18 cellular contexts compared by ENCODE assay signal in the genomic region with DNA sequence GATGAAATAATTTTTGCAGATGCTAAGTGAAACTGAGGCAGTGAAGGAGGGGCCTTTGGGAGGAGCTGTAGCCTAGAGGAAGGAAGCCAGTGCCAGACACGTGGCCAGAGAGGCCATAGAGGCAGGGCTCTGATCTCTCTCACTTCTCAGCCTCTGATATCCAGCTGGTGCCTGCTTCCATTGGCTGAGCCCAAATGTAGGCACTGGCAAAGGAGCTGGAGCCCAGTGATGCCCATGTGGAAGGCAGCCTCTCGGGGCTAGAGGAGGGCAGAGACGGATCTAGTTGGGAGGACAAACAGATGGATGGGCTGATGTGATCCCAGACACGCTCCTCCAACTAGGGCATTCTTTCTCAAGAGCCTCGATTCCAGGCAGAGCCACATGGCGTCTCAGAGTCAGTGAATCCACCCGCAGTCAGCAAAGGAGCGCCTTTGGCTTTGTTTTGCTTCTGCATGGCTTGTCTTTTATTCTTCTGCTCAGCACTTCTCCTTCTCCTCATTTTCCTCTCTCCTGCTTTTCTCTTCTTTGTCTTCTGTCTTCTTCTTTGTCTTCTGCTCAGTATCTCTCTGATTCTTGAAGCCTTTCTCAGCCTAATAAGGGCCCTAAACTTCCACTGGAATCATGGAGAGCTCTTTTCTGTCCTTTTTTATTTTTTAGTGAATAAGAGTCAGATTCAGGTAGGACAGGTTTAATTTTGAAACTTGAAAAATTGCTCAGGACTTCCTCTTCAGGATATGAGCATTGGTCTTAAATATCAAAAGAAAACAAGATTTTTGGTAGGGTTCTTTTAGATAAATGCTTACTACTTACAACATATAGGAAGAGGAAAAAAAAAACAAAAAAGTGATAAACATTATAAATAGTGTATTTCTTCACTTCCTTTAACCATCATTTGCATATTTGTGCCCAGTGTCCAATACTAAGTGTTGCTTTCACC. TPM values are rescaled to one million over a fixed set of nuclear protein-coding genes. Genes with fewer than 3 reads are reported as not detected.
DNase-seq lines count a peak whose midpoint lies in the region; ATAC-seq, FAIRE-seq and TF ChIP-seq lines count a peak whose summit lies in the region.
"Had no signal": no experiment of that assay in that cellular context is flagged by ENCODE, and none has a peak within 500 bp of the region (broad histone marks: within the 10 kb centered on the region; RNA-seq: fewer than 3 reads in every experiment).

No MANE protein-coding gene starts in this region.

- POLR2A ChIA-PET in SK-N-SH (lab: Yijun Ruan, JAX) = no interaction called here
- POLR2A ChIA-PET in K562 (lab: Yijun Ruan, JAX) = no interaction called here

- CTCF ChIA-PET in SK-N-SH (lab: Yijun Ruan, JAX) (interaction anchor here (1.3 kb wide), 1 partner anchor 28 kb away, joined by 3 read pairs; no protein-coding TSS in a partner anchor), K562 (lab: Yijun Ruan, JAX; ENCODE audit: low intra/inter-chr PET ratio) (no interaction called here)

- no peak for TF ChIP-seq CTCF in SK-N-SH (IDR thresholded peaks at IDR 0.05)
- TF ChIP-seq CTCF in K562 (IDR thresholded peaks at IDR 0.05 in 2 of 3, conservative IDR thresholded peaks at IDR 0.05 in 1 of 3; ENCODE audit: insufficient read depth in 2 of 3, low read depth in 1 of 3, low read length in 3 of 3) = no peak
- no peak for TF ChIP-seq CTCF in mesothelial cell of epicardium (IDR thresholded peaks at IDR 0.05; ENCODE audit: unreplicated experiment)
- no peak for TF ChIP-seq CTCF in natural killer cell (IDR thresholded peaks at IDR 0.05)

- H3K4me1 Mint-ChIP-seq in mesothelial cell of epicardium (peaks cover 14% of the 10 kb centered on the region), natural killer cell (no peaks in the 10 kb centered on the region)
- no peaks in the 10 kb centered on the region for H3K4me1 Mint-ChIP-seq in stimulated activated naive B cell treated with anti-CD40 and anti-IgM and Interleukin-4, amounts not matched to agents 10 μg/mL and 1 μg/mL and 100 μg/mL, for 72 hours
- H3K4me1 Mint-ChIP-seq: activated naive CD4-positive, alpha-beta T cell treated with anti-CD3 and anti-CD28 coated beads, Interleukin-2, amount 50 U/mL, for 24 hours had no signal

- H2AFZ ChIP-seq in SK-N-SH (ENCODE audit: low read depth) = peak overlapping the region; percentile 50; the same call in 1 of the 2 replicates
- H2AFZ ChIP-seq in K562 (ENCODE audit: low read depth, low read length) = peak overlapping the region; percentile 29; the same call in 1 of the 2 replicates

- no peak for DNase-seq in SK-N-SH
- no peak for DNase-seq in K562 (ENCODE audit: extremely low read depth in 1 of 4, low spot score in 3 of 4)
- DNase-seq in mesothelial cell of epicardium (ENCODE audit: low spot score in 2 of 2, unreplicated experiment in 2 of 2) = no peak
- no peak for DNase-seq in GM19238 (ENCODE audit: insufficient read length, low spot score)
- no peak for DNase-seq in stimulated activated naive B cell treated with anti-CD40 and anti-IgM and Interleukin-4, amounts not matched to agents 10 μg/mL and 1 μg/mL and 100 μg/mL, for 72 hours
- no peak for DNase-seq in natural killer cell
- DNase-seq: activated CD8-positive, alpha-beta memory T cell treated with anti-CD3 and anti-CD28 coated beads, Interleukin-2, amount 50 U/mL, for 4 hours; central memory CD4-positive, alpha-beta T cell; mucosa of descending colon; NCI-H1436; NCI-H526 had no signal

- intact Hi-C loops in K562 (cut with micrococcal nuclease) (no loop called here), natural killer cell (cut with micrococcal nuclease) (no loop called here)

- H3K9me1 ChIP-seq in K562 (ENCODE audit: control insufficient read depth, insufficient read depth, low read length) = no peaks in the 10 kb centered on the region

- no peaks in the 10 kb centered on the region for H3K79me2 ChIP-seq in SK-N-SH (ENCODE audit: insufficient read depth)
- H3K79me2 ChIP-seq in K562 (ENCODE audit: control insufficient read depth, insufficient read depth, low read length) = no peaks in the 10 kb centered on the region

- H3K9ac ChIP-seq in SK-N-SH = peak overlapping the region; percentile 64
- peak overlapping the region in 1 of 2 experiments; percentile 36; a peak in 1 of 4 replicates for H3K9ac ChIP-seq in K562 (ENCODE audit: insufficient read depth in 1 of 2, low read depth in 2 of 2, low read length in 2 of 2)

- H3K9me3 Mint-ChIP-seq in mesothelial cell of epicardium = peaks cover 6% of the 10 kb centered on the region
- H3K9me3 Mint-ChIP-seq in stimulated activated naive B cell treated with anti-CD40 and anti-IgM and Interleukin-4, amounts not matched to agents 10 μg/mL and 1 μg/mL and 100 μg/mL, for 72 hours = peaks cover 3 to 6% of the 10 kb centered on the region in 2 donors
- peaks cover 0 to 2% of the 10 kb centered on the region in 2 donors for H3K9me3 Mint-ChIP-seq in natural killer cell

- WGBS in SK-N-SH (ENCODE audit: low lambda C conversion rate) = 76% methylated on average over 7 of the region's 8 CpGs
- WGBS in K562 (ENCODE audit: insufficient coverage, low coverage, missing lambda C conversion rate) = under 1% methylated on average over 8 of the region's 8 CpGs

- H3K27ac ChIP-seq in SK-N-SH (ENCODE audit: low read depth in 2 of 2, low read length in 1 of 2) = peak overlapping the region; percentile 48 to 94; a peak in 3 of 4 replicates
- no peak overlapping the region for H3K27ac ChIP-seq in K562 (ENCODE audit: extremely low read depth, low read depth, low read length)

- H3K4me2 ChIP-seq in SK-N-SH (peak overlapping the region; percentile 59), K562 (ENCODE audit: insufficient read depth, low read length) (no peak overlapping the region)

- H3K36me3 Mint-ChIP-seq in mesothelial cell of epicardium (no peaks in the 10 kb centered on the region), natural killer cell (no peaks in the 10 kb centered on the region)
- no peaks in the 10 kb centered on the region for H3K36me3 Mint-ChIP-seq in stimulated activated naive B cell treated with anti-CD40 and anti-IgM and Interleukin-4, amounts not matched to agents 10 μg/mL and 1 μg/mL and 100 μg/mL, for 72 hours
- H3K36me3 Mint-ChIP-seq: activated naive CD4-positive, alpha-beta T cell treated with anti-CD3 and anti-CD28 coated beads, Interleukin-2, amount 50 U/mL, for 24 hours had no signal

- TF ChIP-seq POLR2A in K562 (conservative IDR thresholded peaks at IDR 0.05) = no peak

- H3K4me1 ChIP-seq in SK-N-SH (ENCODE audit: control insufficient read depth in 1 of 2, insufficient read depth in 2 of 2, low read depth in 1 of 2, low read length in 1 of 2) = peaks cover 0 to 22% of the 10 kb centered on the region in 2 experiments
- no peaks in the 10 kb centered on the region; a peak in 1 of 5 replicates for H3K4me1 ChIP-seq in K562 (replicated peaks in 1 of 2; ENCODE audit: control insufficient read depth in 2 of 2, insufficient read depth in 2 of 2, low read length in 2 of 2)

- H3K4me3 ChIP-seq in SK-N-SH (ENCODE audit: low read depth in 2 of 2, low read length in 1 of 2) = peak overlapping the region; percentile 17 to 19; a peak in 2 of 4 replicates
- H3K4me3 ChIP-seq in K562 = no peak overlapping the region
- H3K4me3 ChIP-seq: mucosa of descending colon had no signal

- no peaks in the 10 kb centered on the region for H3K9me3 ChIP-seq in SK-N-SH
- H3K9me3 ChIP-seq in K562 (replicated peaks; ENCODE audit: control insufficient read depth, insufficient read depth, low read depth, low read length) = no peaks in the 10 kb centered on the region
- H3K9me3 ChIP-seq: mucosa of descending colon had no signal

- no peaks in the 10 kb centered on the region for H3K9me2 ChIP-seq in SK-N-SH

- no peak for FAIRE-seq in K562 (lab: Jason Lieb, UNC)
- FAIRE-seq: D721Med, endometrium had no signal

- no TSS peak for BruUV-seq in K562 (replicated peaks; lab: Mats Ljungman, UMichigan)

- ATAC-seq in SK-N-SH treated with all-trans-retinoic acid at 6 μM for 48 hours (no peak), K562 (0 out of 3 replicates have a peak, but pooled peaks have one; percentile 42), HG02938 (IDR thresholded peaks at IDR 0.05; ENCODE audit: unreplicated experiment) (no peak), natural killer cell (no peak)
- no peak for ATAC-seq in stimulated activated naive B cell treated with anti-CD40 and anti-IgM and Interleukin-4, amounts not matched to agents 10 μg/mL and 1 μg/mL and 100 μg/mL, for 72 hours (replicated peaks)

- H3K27me3 Mint-ChIP-seq in mesothelial cell of epicardium (ENCODE audit: low read depth) (no peaks in the 10 kb centered on the region), natural killer cell (ENCODE audit: low read depth in 2 of 2) (peaks cover 3 to 7% of the 10 kb centered on the region in 2 donors)
- H3K27me3 Mint-ChIP-seq in stimulated activated naive B cell treated with anti-CD40 and anti-IgM and Interleukin-4, amounts not matched to agents 10 μg/mL and 1 μg/mL and 100 μg/mL, for 72 hours = no peaks in the 10 kb centered on the region

- in situ Hi-C loops in K562 (cut with MboI) = no loop called here

- H3K4me3 Mint-ChIP-seq in mesothelial cell of epicardium (no peak overlapping the region), natural killer cell (no peak overlapping the region)
- no peak overlapping the region for H3K4me3 Mint-ChIP-seq in stimulated activated naive B cell treated with anti-CD40 and anti-IgM and Interleukin-4, amounts not matched to agents 10 μg/mL and 1 μg/mL and 100 μg/mL, for 72 hours
- H3K4me3 Mint-ChIP-seq: activated naive CD4-positive, alpha-beta T cell treated with anti-CD3 and anti-CD28 coated beads, Interleukin-2, amount 50 U/mL, for 24 hours had no signal

- no peaks in the 10 kb centered on the region for H4K20me1 ChIP-seq in SK-N-SH (ENCODE audit: insufficient read depth)
- H4K20me1 ChIP-seq in K562 (replicated peaks; ENCODE audit: control insufficient read depth, insufficient read depth, low read length) = no peaks in the 10 kb centered on the region

- no peak for TF ChIP-seq EP300 in SK-N-SH (IDR thresholded peaks at IDR 0.05; ENCODE audit: borderline replicate concordance in 1 of 2, low read depth in 1 of 2, low read length in 1 of 2)
- no peak for TF ChIP-seq EP300 in K562 (IDR thresholded peaks at IDR 0.05; ENCODE audit: low read length)

- H3K27ac Mint-ChIP-seq in mesothelial cell of epicardium (peak overlapping the region; percentile 87), natural killer cell (no peak overlapping the region)
- no peak overlapping the region for H3K27ac Mint-ChIP-seq in stimulated activated naive B cell treated with anti-CD40 and anti-IgM and Interleukin-4, amounts not matched to agents 10 μg/mL and 1 μg/mL and 100 μg/mL, for 72 hours
- H3K27ac Mint-ChIP-seq: activated naive CD4-positive, alpha-beta T cell treated with anti-CD3 and anti-CD28 coated beads, Interleukin-2, amount 50 U/mL, for 24 hours had no signal

- H3F3A ChIP-seq in SK-N-SH (replicated peaks; ENCODE audit: insufficient read depth) = peaks cover 38% of the 10 kb centered on the region

- TF ChIP-seq RAD21 in SK-N-SH (IDR thresholded peaks at IDR 0.05; ENCODE audit: low read length) = no peak
- TF ChIP-seq RAD21 in K562 (CRISPR knock-in tag; conservative IDR thresholded peaks at IDR 0.05 in 1 of 2, IDR thresholded peaks at IDR 0.05 in 1 of 2) = no peak

- H3K27me3 ChIP-seq in SK-N-SH (ENCODE audit: insufficient read depth) (no peaks in the 10 kb centered on the region), K562 (ENCODE audit: control insufficient read depth in 2 of 2, insufficient read depth in 2 of 2, low read length in 2 of 2) (no peaks in the 10 kb centered on the region; a peak in 1 of 5 replicates)

- H3K36me3 ChIP-seq in SK-N-SH (replicated peaks in 1 of 2; ENCODE audit: control insufficient read depth in 1 of 2, insufficient read depth in 2 of 2, low read length in 1 of 2) (no peaks in the 10 kb centered on the region), K562 (ENCODE audit: control insufficient read depth, insufficient read depth, low read length) (no peaks in the 10 kb centered on the region)

RNA-seq across cellular contexts. Expression of a gene that starts 41.8 kb away (rescaled TPM):
- 8.8 and 9.1 TPM in 2 replicates for polyA plus RNA-seq in SK-N-SH (2012; rRNA removed)
- polyA plus RNA-seq in SK-N-SH (2012; cell fraction: cytosol; rRNA removed) = 6.8 and 6.9 TPM in 2 replicates
- 9.5 and 17.7 TPM in 2 replicates for polyA plus RNA-seq in SK-N-SH (2012; cell fraction: nucleus; rRNA removed)
- not detected in 2 replicates for total RNA-seq in K562 (2011; cell fraction: chromatin; rRNA removed; ENCODE audit: low replicate concordance)
- not detected in 2 replicates for total RNA-seq in K562 (2011; cell fraction: nucleolus; rRNA removed)
- total RNA-seq in K562 (2011; cell fraction: nucleoplasm; rRNA removed) = not detected in 2 replicates
- not detected in 2 replicates for total RNA-seq in K562 (2014; rRNA removed)
- not detected in 2 replicates for total RNA-seq in K562 (2014; rRNA removed; fragmentation: Illumina TruSeq; extraction: Trizol)
- total RNA-seq in K562 (2015; rRNA removed; fragmentation: Illumina TruSeq; extraction: Trizol) = not detected in 2 replicates
- total RNA-seq in K562 (2021) = not detected in 2 replicates
- 0.04 TPM in 1 of 2 replicates, not detected in the other for polyA plus RNA-seq in K562 (2011; rRNA removed)
- polyA plus RNA-seq in K562 (2011; cell fraction: cytosol; rRNA removed) = not detected in 2 replicates
- not detected in 2 replicates for polyA plus RNA-seq in K562 (2011; cell fraction: nucleus; rRNA removed)
- polyA plus RNA-seq in K562 (2012) = not detected in 2 replicates
- not detected in 2 replicates for polyA plus RNA-seq in K562 (2014; fragmentation: Illumina TruSeq; extraction: Trizol)
- polyA plus RNA-seq in K562 (2014; fragmentation: Nextera tagmentation; extraction: Ambion mirVana) = not detected
- polyA plus RNA-seq in K562 (2014; rRNA removed) = not detected in 2 replicates
- not detected in 2 replicates for polyA minus RNA-seq in K562 (2011; rRNA and poly(A)+ RNA removed)
- polyA minus RNA-seq in K562 (2011; cell fraction: cytosol; rRNA and poly(A)+ RNA removed) = not detected in 2 replicates
- not detected in 2 replicates for polyA minus RNA-seq in K562 (2011; cell fraction: nucleus; rRNA and poly(A)+ RNA removed)
- total RNA-seq in mesothelial cell of epicardium = 21.3 to 25.3 TPM (median 23.6 TPM) in 3 replicates
- under 1 TPM in 1 of 3 donors, not detected in 2; 0.12 TPM for total RNA-seq in natural killer cell
- total RNA-seq: glomerular endothelial cell; mucosa of descending colon; T-helper 1 cell treated with Interleukin-12 subunit alpha and Interleukin-12 subunit beta and Interleukin-4 antibody, amounts not matched to agents 30 ng/mL and 1 ng/mL, for 36 hours had no signal

Comparison
In these comparisons a context has a peak if more than half of its experiments do, and no peak if none do; other contexts are left out.
1. RNA of a gene that starts 41.8 kb away (total RNA-seq): 21.3 to 25.3 TPM in mesothelial cell of epicardium; not detected in K562 and 0.12 TPM in natural killer cell; every median in the first group is over 10 times any median in the second.